ENCODE assay signal across 8 cellular contexts in the genomic region with DNA sequence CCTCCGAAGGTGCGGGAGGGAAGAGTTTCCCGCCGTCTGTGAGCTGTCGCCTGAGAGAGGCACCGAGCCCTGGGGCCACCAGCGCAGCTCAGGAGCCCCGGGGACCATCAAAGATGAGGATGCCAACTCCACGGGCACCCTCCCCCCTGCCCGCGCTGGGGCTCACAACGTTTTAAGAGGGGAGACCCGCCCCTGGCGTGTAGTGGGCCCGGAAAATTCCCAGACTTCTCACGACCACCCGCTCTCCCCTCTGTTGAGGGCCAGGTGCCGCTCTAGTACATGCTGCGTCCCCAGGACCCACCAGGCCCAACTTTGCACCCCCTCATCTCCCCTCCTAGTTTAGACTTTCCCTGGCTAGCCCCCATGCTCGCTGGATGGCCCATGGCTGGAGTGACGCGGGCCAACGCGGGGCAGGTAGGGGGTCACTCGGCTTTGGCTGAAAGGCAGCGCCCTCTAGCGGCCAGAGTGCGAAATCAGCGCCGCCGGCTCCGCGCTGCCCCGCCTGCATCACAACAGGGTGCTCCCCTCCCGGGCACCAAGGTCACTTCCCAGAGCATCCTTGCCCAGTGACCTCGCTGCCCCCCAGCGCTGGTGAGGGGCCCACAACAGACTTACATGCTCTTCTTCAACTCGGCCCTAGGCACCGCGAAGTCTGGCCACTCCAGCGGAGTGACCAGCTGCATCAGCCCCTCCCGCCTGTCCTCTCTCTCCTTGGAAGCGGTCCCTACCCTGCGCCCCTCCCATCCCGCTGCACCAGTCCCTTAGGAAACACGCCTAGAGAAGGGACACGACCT. TPM values are rescaled to one million over a fixed set of nuclear protein-coding genes. Genes with fewer than 3 reads are reported as not detected.
DNase-seq lines count a peak whose midpoint lies in the region; ATAC-seq and TF ChIP-seq lines count a peak whose summit lies in the region.

No MANE protein-coding gene starts in this region.

- peak; percentile 88 for TF ChIP-seq CTCF in SU-DHL-6 (IDR thresholded peaks at IDR 0.05; ENCODE audit: insufficient read depth, low read length, poor library complexity, severe bottlenecking)
- TF ChIP-seq CTCF in progenitor cell of endocrine pancreas (IDR thresholded peaks at IDR 0.05; ENCODE audit: unreplicated experiment): peak; percentile 98
- TF ChIP-seq CTCF in upper lobe of right lung (IDR thresholded peaks at IDR 0.05): peak; percentile 96

- H2AFZ ChIP-seq in SU-DHL-6 (ENCODE audit: low read depth, low read length, severe bottlenecking): no peak overlapping the region

- no peak overlapping the region for H3K4me3 ChIP-seq in SU-DHL-6 (ENCODE audit: insufficient read depth, low read length, poor library complexity, severe bottlenecking)
- H3K4me3 ChIP-seq in upper lobe of right lung: peak overlapping the region; percentile 15

- intact Hi-C loops in left cardiac atrium (cut with DNase I): no loop called here
- intact Hi-C loops in upper lobe of right lung (cut with DNase I): no loop called here

- H3K9me3 Mint-ChIP-seq in activated naive CD8-positive, alpha-beta T cell treated with anti-CD3 and anti-CD28 coated beads, Interleukin-2, amount 10 ng/mL, durations not matched to agents 7 days and 5 days: no peaks in the 10 kb centered on the region
- H3K9me3 Mint-ChIP-seq in progenitor cell of endocrine pancreas (ENCODE audit: low read depth): no peaks in the 10 kb centered on the region

- H3K9ac ChIP-seq in SU-DHL-6 (ENCODE audit: low read length): no peak overlapping the region

- DNase-seq in AG20443 (ENCODE audit: low spot score) (peak; percentile 89), KBM-7 (peak; percentile 65), left cardiac atrium (peak; percentile 71), progenitor cell of endocrine pancreas (ENCODE audit: low spot score, unreplicated experiment) (peak; percentile 73), upper lobe of right lung (peak; percentile 83)
- peak; percentile 88 for DNase-seq in activated naive CD8-positive, alpha-beta T cell treated with anti-CD3 and anti-CD28 coated beads, Interleukin-2, amount 10 ng/mL, durations not matched to agents 7 days and 5 days

- peaks cover 19% of the 10 kb centered on the region for H3K4me1 Mint-ChIP-seq in activated naive CD8-positive, alpha-beta T cell treated with anti-CD3 and anti-CD28 coated beads, Interleukin-2, amount 10 ng/mL, durations not matched to agents 7 days and 5 days
- H3K4me1 Mint-ChIP-seq in progenitor cell of endocrine pancreas (ENCODE audit: low read depth): peaks cover 4% of the 10 kb centered on the region

- H3K4me2 ChIP-seq in SU-DHL-6 (ENCODE audit: low read depth, low read length, poor library complexity, severe bottlenecking): no peak overlapping the region

- H3K27me3 ChIP-seq in SU-DHL-6 (ENCODE audit: low read length) (no peaks in the 10 kb centered on the region), upper lobe of right lung (peaks cover 11% of the 10 kb centered on the region)

- ATAC-seq in GM19025 (IDR thresholded peaks at IDR 0.05; ENCODE audit: low read depth, unreplicated experiment): peak; percentile 60
- ATAC-seq in activated naive CD8-positive, alpha-beta T cell treated with anti-CD3 and anti-CD28 coated beads, Interleukin-2, amount 10 ng/mL, durations not matched to agents 7 days and 5 days (ENCODE audit: low read depth): peak; percentile 90
- ATAC-seq in left cardiac atrium: peak; percentile 96 to 97
- peak; percentile 97 for ATAC-seq in upper lobe of right lung

- H3K9me3 ChIP-seq in SU-DHL-6 (ENCODE audit: insufficient read depth, low read length): no peaks in the 10 kb centered on the region
- no peaks in the 10 kb centered on the region for H3K9me3 ChIP-seq in upper lobe of right lung

- H3K36me3 Mint-ChIP-seq in activated naive CD8-positive, alpha-beta T cell treated with anti-CD3 and anti-CD28 coated beads, Interleukin-2, amount 10 ng/mL, durations not matched to agents 7 days and 5 days: no peaks in the 10 kb centered on the region
- no peaks in the 10 kb centered on the region for H3K36me3 Mint-ChIP-seq in progenitor cell of endocrine pancreas (ENCODE audit: insufficient read depth)

- in situ Hi-C loops in KBM-7 (cut with MboI; ENCODE audit: low pct_unique_long_range_greater_than_20kb, low sequenced_read_pairs): no loop called here

- peaks cover 15% of the 10 kb centered on the region for H3K27me3 Mint-ChIP-seq in activated naive CD8-positive, alpha-beta T cell treated with anti-CD3 and anti-CD28 coated beads, Interleukin-2, amount 10 ng/mL, durations not matched to agents 7 days and 5 days
- H3K27me3 Mint-ChIP-seq in progenitor cell of endocrine pancreas: peaks cover 28% of the 10 kb centered on the region

- peak overlapping the region; percentile 80 for H3K4me3 Mint-ChIP-seq in activated naive CD8-positive, alpha-beta T cell treated with anti-CD3 and anti-CD28 coated beads, Interleukin-2, amount 10 ng/mL, durations not matched to agents 7 days and 5 days
- peak overlapping the region; percentile 55 for H3K4me3 Mint-ChIP-seq in progenitor cell of endocrine pancreas (ENCODE audit: low read depth)

- H3K27ac ChIP-seq in SU-DHL-6 (ENCODE audit: low read depth, low read length) (no peak overlapping the region), upper lobe of right lung (no peak overlapping the region)

- H3F3A ChIP-seq in SU-DHL-6 (ENCODE audit: insufficient read depth): no peaks in the 10 kb centered on the region

- no peaks in the 10 kb centered on the region for H3K79me2 ChIP-seq in SU-DHL-6 (ENCODE audit: insufficient read depth, low read length)

- POLR2A ChIA-PET in activated naive CD8-positive, alpha-beta T cell treated with anti-CD3 and anti-CD28 coated beads, Interleukin-2, amount 10 ng/mL, durations not matched to agents 7 days and 5 days (lab: Charles Lee): interaction anchor here (0.6 kb wide), 1 partner anchor 53 kb away, joined by 4 read pairs; no protein-coding TSS in a partner anchor

- H3K36me3 ChIP-seq in SU-DHL-6 (ENCODE audit: low read length) (no peaks in the 10 kb centered on the region), upper lobe of right lung (no peaks in the 10 kb centered on the region)

- no peaks in the 10 kb centered on the region for H3K4me1 ChIP-seq in upper lobe of right lung

- H3K9me2 ChIP-seq in SU-DHL-6 (replicated peaks; ENCODE audit: insufficient read depth, low read length): no peaks in the 10 kb centered on the region

- H3K27ac Mint-ChIP-seq in activated naive CD8-positive, alpha-beta T cell treated with anti-CD3 and anti-CD28 coated beads, Interleukin-2, amount 10 ng/mL, durations not matched to agents 7 days and 5 days: peak overlapping the region; percentile 83
- peak overlapping the region; percentile 39 for H3K27ac Mint-ChIP-seq in progenitor cell of endocrine pancreas

- H4K20me1 ChIP-seq in SU-DHL-6 (ENCODE audit: low read depth, low read length): no peaks in the 10 kb centered on the region

RNA-seq across cellular contexts. Expression of gene CD160, which starts 1.8 kb away (rescaled TPM):
- total RNA-seq in activated naive CD8-positive, alpha-beta T cell treated with anti-CD3 and anti-CD28 coated beads, Interleukin-2, amount 10 ng/mL, durations not matched to agents 7 days and 5 days: under 1 TPM; 0.20 to 0.53 TPM
- total RNA-seq in left cardiac atrium (under 1 TPM in 1 of 2 donors, not detected in 1; 0.21 TPM), progenitor cell of endocrine pancreas (not detected in 2 replicates), upper lobe of right lung (0.93 TPM)

RNA-seq across cellular contexts. Expression of gene PDZK1, which starts 13.9 kb away (rescaled TPM):
- total RNA-seq in activated naive CD8-positive, alpha-beta T cell treated with anti-CD3 and anti-CD28 coated beads, Interleukin-2, amount 10 ng/mL, durations not matched to agents 7 days and 5 days: under 1 TPM; 0.30 to 0.51 TPM
- total RNA-seq in left cardiac atrium (under 1 TPM; 0.12 to 0.65 TPM), progenitor cell of endocrine pancreas (25.0 and 26.2 TPM in 2 replicates), upper lobe of right lung (0.67 TPM)

Comparison
In these comparisons a context has a peak if more than half of its experiments do, and no peak if none do; other contexts are left out.
1. RNA of gene PDZK1, which starts 13.9 kb away (total RNA-seq): 25.0 to 26.2 TPM in progenitor cell of endocrine pancreas; 0.67 TPM in upper lobe of right lung (single experiment), 0.12 to 0.65 TPM in left cardiac atrium and 0.30 to 0.51 TPM in activated naive CD8-positive, alpha-beta T cell treated with anti-CD3 and anti-CD28 coated beads, Interleukin-2, amount 10 ng/mL, durations not matched to agents 7 days and 5 days; every median in the first group is over 10 times any median in the second.
2. Peak in every context shown above with its lines, with median percentiles within 50 percentile points of each other: DNase-seq, ATAC-seq and CTCF ChIP-seq.